Comparison of ENCODE assay signal across 19 cellular contexts in genomic region chr9:61665330-61665751, GRCh38.
DNase-seq lines count a peak whose midpoint lies in the region; ATAC-seq, FAIRE-seq and TF ChIP-seq lines count a peak whose summit lies in the region.
"Had no signal": no experiment of that assay in that cellular context is flagged by ENCODE, and none has a peak within 500 bp of the region (broad histone marks: within the 10 kb centered on the region; RNA-seq: fewer than 3 reads in every experiment).

No MANE protein-coding gene starts in this region.

- TF ChIP-seq CTCF in Peyer's patch (IDR thresholded peaks at IDR 0.05) (no peak), vagina (IDR thresholded peaks at IDR 0.05) (no peak)

- H3K4me3 ChIP-seq in Peyer's patch (no peak overlapping the region), vagina (no peak overlapping the region)

- H3K4me1 Mint-ChIP-seq in T-helper 2 cell treated with Interferon-gamma antibody and Interleukin-4, amounts not matched to agents 5 μg/mL and 100 μg/mL, for 36 hours (ENCODE audit: low read depth): no peaks in the 10 kb centered on the region
- H3K4me1 Mint-ChIP-seq: IgD-negative memory B cell had no signal

- H3K27ac ChIP-seq in Peyer's patch (no peak overlapping the region), vagina (no peak overlapping the region)
- H3K27ac ChIP-seq: HL-60 had no signal

- peak; percentile 27 for DNase-seq in Right ventricle myocardium inferior (ENCODE audit: missing footprints)
- no peak for DNase-seq in Right ventricle myocardium superior
- DNase-seq in Peyer's patch: peak in 2 of 3 donors; percentile 4 to 39
- DNase-seq in left lobe of liver (ENCODE audit: low spot score): peak; percentile 31
- DNase-seq in vagina (ENCODE audit: extremely low spot score in 2 of 2): peak; percentile 56 to 70
- DNase-seq in T-helper 2 cell treated with Interferon-gamma antibody and Interleukin-4, amounts not matched to agents 5 μg/mL and 100 μg/mL, for 36 hours (ENCODE audit: low spot score): no peak
- DNase-seq in H54 (ENCODE audit: insufficient read length, low spot score): no peak
- DNase-seq: ACHN, COR-L47, DMS153, HCEC 1CT, NCI-H1436, NCI-H2029, NCI-H510A, SIG-M5 had no signal

- intact Hi-C loops in Right ventricle myocardium inferior (cut with DNase I): no loop called here
- intact Hi-C loops in Right ventricle myocardium superior (cut with DNase I): no loop called here
- intact Hi-C loops in vagina (cut with DNase I): no loop called here

- no peaks in the 10 kb centered on the region for H3K27me3 Mint-ChIP-seq in T-helper 2 cell treated with Interferon-gamma antibody and Interleukin-4, amounts not matched to agents 5 μg/mL and 100 μg/mL, for 36 hours (ENCODE audit: low read depth)
- H3K27me3 Mint-ChIP-seq: IgD-negative memory B cell had no signal

- no peaks in the 10 kb centered on the region for H3K27me3 ChIP-seq in Peyer's patch
- no peaks in the 10 kb centered on the region for H3K27me3 ChIP-seq in vagina

- H3K27ac Mint-ChIP-seq in T-helper 2 cell treated with Interferon-gamma antibody and Interleukin-4, amounts not matched to agents 5 μg/mL and 100 μg/mL, for 36 hours: no peak overlapping the region
- H3K27ac Mint-ChIP-seq: IgD-negative memory B cell had no signal

- peaks cover 0 to 9% (median 2%) of the 10 kb centered on the region in 4 donors for H3K9me3 ChIP-seq in Peyer's patch
- H3K9me3 ChIP-seq in vagina: no peaks in the 10 kb centered on the region

- TF ChIP-seq POLR2A in Peyer's patch (IDR thresholded peaks at IDR 0.05) (no peak), vagina (IDR thresholded peaks at IDR 0.05) (no peak), H54 (IDR thresholded peaks at IDR 0.05; ENCODE audit: low read depth, low read length) (no peak)

- peaks cover 25% of the 10 kb centered on the region for H3K9me3 Mint-ChIP-seq in T-helper 2 cell treated with Interferon-gamma antibody and Interleukin-4, amounts not matched to agents 5 μg/mL and 100 μg/mL, for 36 hours

- FAIRE-seq in H54 (lab: Jason Lieb, UNC): no peak
- FAIRE-seq: HTR-8/SVneo had no signal

- peaks cover 1% of the 10 kb centered on the region for H3K36me3 Mint-ChIP-seq in T-helper 2 cell treated with Interferon-gamma antibody and Interleukin-4, amounts not matched to agents 5 μg/mL and 100 μg/mL, for 36 hours (ENCODE audit: low read depth)
- H3K36me3 Mint-ChIP-seq: IgD-negative memory B cell had no signal

- ATAC-seq in Right ventricle myocardium inferior (no peak), Right ventricle myocardium superior (ENCODE audit: poor library complexity) (no peak), left lobe of liver (no peak)
- ATAC-seq: Panc1 had no signal

- no peak overlapping the region for H3K4me3 Mint-ChIP-seq in T-helper 2 cell treated with Interferon-gamma antibody and Interleukin-4, amounts not matched to agents 5 μg/mL and 100 μg/mL, for 36 hours
- H3K4me3 Mint-ChIP-seq: IgD-negative memory B cell had no signal

- H3K36me3 ChIP-seq in Peyer's patch: no peaks in the 10 kb centered on the region
- H3K36me3 ChIP-seq in vagina: no peaks in the 10 kb centered on the region

- H3K4me1 ChIP-seq in Peyer's patch (no peaks in the 10 kb centered on the region), vagina (no peaks in the 10 kb centered on the region)

Comparison
In these comparisons a context has a peak if more than half of its experiments do, and no peak if none do; other contexts are left out.
1. DNase-seq: peak in Right ventricle myocardium inferior (single experiment), Peyer's patch (2 of 3), left lobe of liver (single experiment) and vagina (2 of 2); none in Right ventricle myocardium superior (single experiment), T-helper 2 cell treated with Interferon-gamma antibody and Interleukin-4, amounts not matched to agents 5 μg/mL and 100 μg/mL, for 36 hours (single experiment) and H54 (single experiment).